In the genomic region with DNA sequence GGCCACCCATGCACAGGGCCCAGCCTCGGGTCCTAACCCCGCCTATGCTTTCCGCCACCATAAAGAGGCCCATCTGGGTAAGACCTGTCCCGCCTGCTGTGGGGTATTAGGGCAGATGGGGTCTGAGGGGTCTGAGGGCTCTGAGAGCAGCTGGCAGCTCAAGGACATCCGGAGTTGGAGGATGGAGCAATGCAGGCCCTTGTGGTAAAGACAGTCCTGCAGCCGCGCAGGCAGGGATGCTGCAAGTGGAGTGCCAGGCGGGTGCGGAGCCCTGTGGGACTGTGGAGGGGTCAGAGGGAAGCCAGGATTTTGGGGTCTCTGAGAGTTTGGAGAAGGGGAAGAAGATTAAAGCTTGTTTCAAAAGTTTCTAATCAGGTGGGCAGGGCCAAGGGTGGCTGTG, we compare ENCODE assay signal across 19 cellular contexts.
"Had no signal": no experiment of that assay in that cellular context is flagged by ENCODE, and none has a peak within 500 bp of the region (broad histone marks: within the 10 kb centered on the region; RNA-seq: fewer than 3 reads in every experiment).

No MANE protein-coding gene starts in this region.

- H3K4me2 ChIP-seq: smooth muscle cell had no signal

- H3K9me3 ChIP-seq: gastrocnemius medialis, neutrophil, testis, tibial nerve, upper lobe of right lung had no signal

- ATAC-seq: esophagus mucosa; gastrocnemius medialis; naive thymus-derived CD4-positive, alpha-beta T cell; right cardiac atrium; stimulated activated memory B cell treated with anti-CD40 and anti-IgM and Interleukin-4, amounts not matched to agents 10 μg/mL and 1 μg/mL and 100 μg/mL, for 72 hours; stimulated activated naive CD8-positive, alpha-beta T cell treated with anti-CD3 and anti-CD28 coated beads, Interleukin-15, amount 100 ng/mL, for 72 hours; upper lobe of right lung had no signal

- H3K4me3 ChIP-seq: gastrocnemius medialis, smooth muscle cell, testis, tibial nerve, upper lobe of right lung had no signal

- H3K4me3 Mint-ChIP-seq: central memory CD8-positive, alpha-beta T cell; immature natural killer cell; naive thymus-derived CD4-positive, alpha-beta T cell; nephron progenitor cell; stimulated activated memory B cell treated with anti-CD40 and anti-IgM and Interleukin-4, amounts not matched to agents 10 μg/mL and 1 μg/mL and 100 μg/mL, for 72 hours; stimulated activated naive CD8-positive, alpha-beta T cell treated with anti-CD3 and anti-CD28 coated beads, Interleukin-15, amount 100 ng/mL, for 72 hours had no signal

- H3K27me3 Mint-ChIP-seq: naive thymus-derived CD4-positive, alpha-beta T cell; stimulated activated naive CD8-positive, alpha-beta T cell treated with anti-CD3 and anti-CD28 coated beads, Interleukin-15, amount 100 ng/mL, for 72 hours had no signal

- H3K36me3 ChIP-seq: gastrocnemius medialis, neutrophil had no signal

- H3K9me3 Mint-ChIP-seq: central memory CD8-positive, alpha-beta T cell; immature natural killer cell; naive thymus-derived CD4-positive, alpha-beta T cell; nephron progenitor cell; stimulated activated memory B cell treated with anti-CD40 and anti-IgM and Interleukin-4, amounts not matched to agents 10 μg/mL and 1 μg/mL and 100 μg/mL, for 72 hours; stimulated activated naive CD8-positive, alpha-beta T cell treated with anti-CD3 and anti-CD28 coated beads, Interleukin-15, amount 100 ng/mL, for 72 hours had no signal

- DNase-seq: effector memory CD4-positive, alpha-beta T cell; gastrocnemius medialis; immature natural killer cell; mammary epithelial cell; naive thymus-derived CD4-positive, alpha-beta T cell; nephron progenitor cell; stimulated activated CD4-positive, alpha-beta T cell treated with anti-CD3 and anti-CD28 coated beads, Interleukin-4, amount 100 ng/mL, for 1 hour; stimulated activated CD8-positive, alpha-beta memory T cell treated with anti-CD3 and anti-CD28 coated beads, Interleukin-4, amount 100 ng/mL, for 48 hours; stimulated activated naive CD8-positive, alpha-beta T cell treated with anti-CD3 and anti-CD28 coated beads, Interleukin-15, amount 100 ng/mL, for 72 hours; testis; upper lobe of right lung had no signal

- H3K4me1 ChIP-seq: gastrocnemius medialis, testis, upper lobe of right lung had no signal

- H3K27ac ChIP-seq: gastrocnemius medialis, neutrophil, testis, tibial nerve, upper lobe of right lung had no signal

- H3K27ac Mint-ChIP-seq: immature natural killer cell; naive thymus-derived CD4-positive, alpha-beta T cell; stimulated activated memory B cell treated with anti-CD40 and anti-IgM and Interleukin-4, amounts not matched to agents 10 μg/mL and 1 μg/mL and 100 μg/mL, for 72 hours had no signal

- H3K27me3 ChIP-seq: gastrocnemius medialis, neutrophil, testis, tibial nerve, upper lobe of right lung had no signal

- H3K4me1 Mint-ChIP-seq: central memory CD8-positive, alpha-beta T cell; immature natural killer cell; nephron progenitor cell; stimulated activated memory B cell treated with anti-CD40 and anti-IgM and Interleukin-4, amounts not matched to agents 10 μg/mL and 1 μg/mL and 100 μg/mL, for 72 hours; stimulated activated naive CD8-positive, alpha-beta T cell treated with anti-CD3 and anti-CD28 coated beads, Interleukin-15, amount 100 ng/mL, for 72 hours had no signal

- FAIRE-seq: endometrium had no signal

- H3K36me3 Mint-ChIP-seq: immature natural killer cell; naive thymus-derived CD4-positive, alpha-beta T cell; stimulated activated memory B cell treated with anti-CD40 and anti-IgM and Interleukin-4, amounts not matched to agents 10 μg/mL and 1 μg/mL and 100 μg/mL, for 72 hours had no signal
